19 cellular contexts compared by ENCODE assay signal in genomic region chr3:36815375-36815774, GRCh38. TPM values are rescaled to one million over a fixed set of nuclear protein-coding genes. Genes with fewer than 3 reads are reported as not detected.
DNase-seq lines count a peak whose midpoint lies in the region; ATAC-seq and TF ChIP-seq lines count a peak whose summit lies in the region.
"Had no signal": no experiment of that assay in that cellular context is flagged by ENCODE, and none has a peak within 500 bp of the region (broad histone marks: within the 10 kb centered on the region; RNA-seq: fewer than 3 reads in every experiment).

No MANE protein-coding gene starts in this region.

- H3K9me3 Mint-ChIP-seq in Caco-2 (ENCODE audit: unreplicated experiment) (no peaks in the 10 kb centered on the region), GM23338 (no peaks in the 10 kb centered on the region), neural crest cell (no peaks in the 10 kb centered on the region)
- H3K9me3 Mint-ChIP-seq: CD4-positive, CD25-positive, alpha-beta regulatory T cell; CD8-positive, alpha-beta memory T cell; HFFc6 had no signal

- H3K4me1 ChIP-seq in Caco-2 = no peaks in the 10 kb centered on the region
- no peaks in the 10 kb centered on the region for H3K4me1 ChIP-seq in GM23338 (ENCODE audit: insufficient read depth)
- H3K4me1 ChIP-seq in trophoblast cell (ENCODE audit: control insufficient read depth in 1 of 2, insufficient read depth in 2 of 2, low read length in 2 of 2) = peaks cover 8 to 11% of the 10 kb centered on the region in 2 experiments
- H3K4me1 ChIP-seq: BE2C had no signal

- WGBS in trophoblast cell (ENCODE audit: extremely low coverage, insufficient coverage, insufficient read length) = no CpG with 5 or more reads among the region's 9 CpGs

- H2BK5ac ChIP-seq in trophoblast cell (ENCODE audit: low read depth, low read length, poor library complexity) = no peak overlapping the region

- no peak for ATAC-seq in GM23338
- no peak for ATAC-seq in HG02970 (IDR thresholded peaks at IDR 0.05; ENCODE audit: low FRiP score, unreplicated experiment)

- H2AK5ac ChIP-seq in trophoblast cell (ENCODE audit: low read length) = no peak overlapping the region

- H3K79me2 ChIP-seq in GM23338 (replicated peaks; ENCODE audit: insufficient read depth) = no peaks in the 10 kb centered on the region
- H3K79me2 ChIP-seq in trophoblast cell (ENCODE audit: control insufficient read depth, insufficient read depth, low read length, poor library complexity) = no peaks in the 10 kb centered on the region

- no peak for DNase-seq in Caco-2
- DNase-seq in GM23338 (ENCODE audit: low spot score) = no peak
- DNase-seq in neural crest cell (ENCODE audit: low read depth, low spot score) = no peak
- DNase-seq in trophoblast cell = peak in 1 of 2 donors; percentile 3
- DNase-seq in NCI-H748 treated with DMSO at 0.1 percent for 48 hours (lab: John Stamatoyannopoulos, UW) = no peak
- no peak for DNase-seq in HuH-7.5 (ENCODE audit: low spot score)
- DNase-seq: ACHN; BE2C; C1 segment of cervical spinal cord; CD4-positive, CD25-positive, alpha-beta regulatory T cell; CD8-positive, alpha-beta memory T cell; COR-L47; DMS79; GDM1; GOT3; H7; HFFc6 had no signal

- no peaks in the 10 kb centered on the region for H3F3A ChIP-seq in GM23338 (replicated peaks; ENCODE audit: low read depth)

- H4K20me1 ChIP-seq in GM23338 (replicated peaks; ENCODE audit: insufficient read depth) = no peaks in the 10 kb centered on the region

- H2BK120ac ChIP-seq in trophoblast cell (ENCODE audit: insufficient read depth, low read length, poor library complexity) = no peak overlapping the region

- intact Hi-C loops in Caco-2 (cut with micrococcal nuclease; ENCODE audit: unreplicated experiment) = no loop called here

- H2BK12ac ChIP-seq in trophoblast cell (ENCODE audit: low read length) = no peak overlapping the region

- H3K9ac ChIP-seq in trophoblast cell (ENCODE audit: low read length) = no peak overlapping the region

- peak overlapping the region; percentile 22 for H3K27ac Mint-ChIP-seq in Caco-2 (ENCODE audit: unreplicated experiment)
- no peak overlapping the region for H3K27ac Mint-ChIP-seq in GM23338
- H3K27ac Mint-ChIP-seq in neural crest cell (ENCODE audit: unreplicated experiment) = peak overlapping the region; percentile 75
- H3K27ac Mint-ChIP-seq: HFFc6 had no signal

- no peaks in the 10 kb centered on the region for H3K9me2 ChIP-seq in GM23338 (ENCODE audit: insufficient read depth)

- no peak overlapping the region for H4K12ac ChIP-seq in trophoblast cell (ENCODE audit: low read depth, low read length)

- no peak overlapping the region for H3K23ac ChIP-seq in trophoblast cell (ENCODE audit: low read length)

- no TSS peak for BruUV-seq in Caco-2 (replicated peaks; lab: Mats Ljungman, UMichigan)

- H3K9me3 ChIP-seq in Caco-2 = no peaks in the 10 kb centered on the region
- peaks cover 2% of the 10 kb centered on the region for H3K9me3 ChIP-seq in trophoblast cell (ENCODE audit: insufficient read depth, low read depth, low read length)
- H3K9me3 ChIP-seq: BE2C had no signal

- H3K27me3 Mint-ChIP-seq in Caco-2 (ENCODE audit: insufficient read depth, unreplicated experiment) = peaks cover 2% of the 10 kb centered on the region
- peaks cover 7% of the 10 kb centered on the region for H3K27me3 Mint-ChIP-seq in GM23338 (ENCODE audit: insufficient read depth, low read depth, poor library complexity)
- no peaks in the 10 kb centered on the region for H3K27me3 Mint-ChIP-seq in neural crest cell (ENCODE audit: low read depth)
- H3K27me3 Mint-ChIP-seq: CD4-positive, CD25-positive, alpha-beta regulatory T cell had no signal

- POLR2A ChIA-PET in Caco-2 (lab: Charles Lee) = no interaction called here

- H3K27ac ChIP-seq in GM23338 (ENCODE audit: low read depth) = no peak overlapping the region
- H3K27ac ChIP-seq in trophoblast cell (ENCODE audit: low read depth, low read length) = no peak overlapping the region

- H2AFZ ChIP-seq in GM23338 (0 out of 2 replicates have a peak overlapping the region, but pooled peaks have one; percentile 56), trophoblast cell (ENCODE audit: insufficient read depth, low read length, poor library complexity) (peak overlapping the region; percentile 17)

- no peak overlapping the region for H3K4me2 ChIP-seq in GM23338
- no peak overlapping the region for H3K4me2 ChIP-seq in trophoblast cell (ENCODE audit: low read length)

- H3K79me1 ChIP-seq in trophoblast cell (ENCODE audit: low read length) = no peaks in the 10 kb centered on the region

- no peak overlapping the region for H4K8ac ChIP-seq in trophoblast cell (ENCODE audit: low read depth, low read length)

- H3K4me1 Mint-ChIP-seq in Caco-2 (ENCODE audit: low read depth, unreplicated experiment) (peaks cover 19% of the 10 kb centered on the region), GM23338 (peaks cover 11% of the 10 kb centered on the region; the same call in 2 of the 3 replicates), neural crest cell (peaks cover 29% of the 10 kb centered on the region)
- H3K4me1 Mint-ChIP-seq: CD8-positive, alpha-beta memory T cell had no signal

- H3K14ac ChIP-seq in trophoblast cell (ENCODE audit: low read length) = no peak overlapping the region

- H3K18ac ChIP-seq in trophoblast cell (ENCODE audit: low read length) = no peak overlapping the region

- H3K4me3 ChIP-seq in Caco-2 (ENCODE audit: low read depth, low read length) (no peak overlapping the region), GM23338 (no peak overlapping the region), trophoblast cell (ENCODE audit: low read depth, low read length) (no peak overlapping the region)

- TF ChIP-seq CTCF in Caco-2 (IDR thresholded peaks at IDR 0.05; ENCODE audit: insufficient read depth in 1 of 2, low read depth in 1 of 2, low read length in 1 of 2, severe bottlenecking in 1 of 2, unreplicated experiment in 1 of 2) (no peak), GM23338 (conservative IDR thresholded peaks at IDR 0.05; ENCODE audit: low read depth in 2 of 2) (no peak), neural crest cell (conservative IDR thresholded peaks at IDR 0.05) (no peak)

- CTCF ChIA-PET in Caco-2 (lab: Charles Lee) = interaction anchor here (1.2 kb wide), 1 partner anchor 143 kb away, joined by 3 read pairs; no protein-coding TSS in a partner anchor

- no peaks in the 10 kb centered on the region for H3K27me3 ChIP-seq in Caco-2 (replicated peaks; ENCODE audit: control insufficient read depth, insufficient read depth, low read length)
- no peaks in the 10 kb centered on the region for H3K27me3 ChIP-seq in GM23338 (ENCODE audit: insufficient read depth)
- H3K27me3 ChIP-seq in trophoblast cell (ENCODE audit: insufficient read depth, low read length) = no peaks in the 10 kb centered on the region
- H3K27me3 ChIP-seq: BE2C had no signal

- no peak overlapping the region for H3K4ac ChIP-seq in trophoblast cell (ENCODE audit: low read depth, low read length)

- H4K91ac ChIP-seq in trophoblast cell (ENCODE audit: low read depth, low read length) = no peak overlapping the region

- H3K36me3 Mint-ChIP-seq in Caco-2 (ENCODE audit: insufficient read depth, unreplicated experiment) (peaks cover 5% of the 10 kb centered on the region), GM23338 (ENCODE audit: low read depth) (no peaks in the 10 kb centered on the region; the same call in 2 of the 3 replicates), neural crest cell (ENCODE audit: low read depth) (no peaks in the 10 kb centered on the region)
- H3K36me3 Mint-ChIP-seq: CD4-positive, CD25-positive, alpha-beta regulatory T cell; CD8-positive, alpha-beta memory T cell had no signal

- H3K4me3 Mint-ChIP-seq in Caco-2 (ENCODE audit: unreplicated experiment) = no peak overlapping the region
- H3K4me3 Mint-ChIP-seq in GM23338 = no peak overlapping the region
- no peak overlapping the region for H3K4me3 Mint-ChIP-seq in neural crest cell
- H3K4me3 Mint-ChIP-seq: CD4-positive, CD25-positive, alpha-beta regulatory T cell; CD8-positive, alpha-beta memory T cell; HFFc6 had no signal

- H3K36me3 ChIP-seq in Caco-2 (ENCODE audit: control insufficient read depth, insufficient read depth, low read length) = no peaks in the 10 kb centered on the region
- no peaks in the 10 kb centered on the region for H3K36me3 ChIP-seq in GM23338 (ENCODE audit: insufficient read depth)
- no peaks in the 10 kb centered on the region for H3K36me3 ChIP-seq in trophoblast cell (ENCODE audit: control insufficient read depth in 1 of 2, insufficient read depth in 2 of 2, low read length in 2 of 2)
- H3K36me3 ChIP-seq: BE2C had no signal

RNA-seq across cellular contexts. Expression of gene DCLK3, which starts 51.0 kb away (rescaled TPM):
- not detected in 2 replicates for total RNA-seq in Caco-2 (2022)
- 0.62 and 0.66 TPM in 2 replicates for total RNA-seq in GM23338 (2014; rRNA removed; shearing (Covaris generic))
- polyA plus RNA-seq in GM23338 (2016; fragmentation: Nextera tagmentation; extraction: Ambion mirVana) = 0.40 TPM in 2 replicates
- 0.07 and 0.09 TPM in 2 replicates for total RNA-seq in neural crest cell
- polyA plus RNA-seq in trophoblast cell (2013) = 0.01 TPM in 2 replicates
- total RNA-seq: CD4-positive, CD25-positive, alpha-beta regulatory T cell; CD8-positive, alpha-beta memory T cell; HepG2; HFFc6 had no signal
- polyA plus RNA-seq: CD4-positive, CD25-positive, alpha-beta regulatory T cell; CD8-positive, alpha-beta memory T cell; HepG2 had no signal
